Comparison of ENCODE assay signal across 1 cellular context in genomic region chr2:205056066-205056678, GRCh38.
TF ChIP-seq lines count a peak whose summit lies in the region.

No MANE protein-coding gene starts in this region.

TF ChIP-seq in H1, 55 proteins besides CTCF, POLR2A, EP300 and RAD21 (continued from another document):
- no peak for TF ChIP-seq KDM1A (IDR thresholded peaks at IDR 0.05; ENCODE audit: borderline replicate concordance, low read length)
- no peak for TF ChIP-seq PHF8 (conservative IDR thresholded peaks at IDR 0.05; ENCODE audit: low read depth, low read length)
- no peak for TF ChIP-seq POU5F1 (IDR thresholded peaks at IDR 0.05; ENCODE audit: low read depth, low read length)
